10 cellular contexts compared by ENCODE assay signal in the genomic region with DNA sequence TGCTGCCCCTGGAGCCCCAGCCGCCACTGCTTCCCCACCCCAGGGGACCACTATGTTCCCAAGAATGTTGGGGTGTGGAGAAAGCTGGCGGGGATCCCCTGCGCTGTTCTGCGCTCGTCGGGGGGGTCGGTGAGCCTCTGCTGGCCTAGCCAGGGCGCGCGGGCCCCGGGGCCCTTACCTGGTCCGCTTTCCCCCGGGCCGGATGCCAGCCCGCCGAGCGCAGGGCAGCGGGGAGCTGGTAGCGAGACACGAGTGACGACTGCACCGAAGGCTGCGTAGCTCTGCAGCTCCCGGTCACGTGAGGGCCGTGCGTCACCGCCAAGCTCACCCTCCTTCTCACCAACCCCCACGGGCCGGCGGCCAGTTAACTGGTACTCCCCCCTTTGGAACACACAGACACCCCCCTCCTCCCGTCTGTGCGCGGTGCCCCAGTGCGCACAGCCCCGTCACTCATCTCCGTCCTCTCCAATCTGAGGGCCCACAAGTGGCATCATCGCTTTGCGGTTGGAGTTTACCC. TPM values are rescaled to one million over a fixed set of nuclear protein-coding genes. Genes with fewer than 3 reads are reported as not detected.
DNase-seq lines count a peak whose midpoint lies in the region; ATAC-seq, FAIRE-seq and TF ChIP-seq lines count a peak whose summit lies in the region.
"Had no signal": no experiment of that assay in that cellular context is flagged by ENCODE, and none has a peak within 500 bp of the region (broad histone marks: within the 10 kb centered on the region; RNA-seq: fewer than 3 reads in every experiment).

A gene (minus strand): TSS at position 254 of the 517 bp plus-strand sequence. CDS start 897 bp downstream, outside the sequence.

- H3K36me3 ChIP-seq in breast epithelium (no peaks in the 10 kb centered on the region), kidney (ENCODE audit: control insufficient read depth in 1 of 2, insufficient read depth in 2 of 2, low read length in 2 of 2) (no peaks in the 10 kb centered on the region), subcutaneous abdominal adipose tissue (ENCODE audit: control insufficient read depth in 5 of 5, insufficient read depth in 5 of 5, low read length in 5 of 5) (no peaks in the 10 kb centered on the region)
- H3K36me3 ChIP-seq: SJSA1 had no signal

- DNase-seq in NCI-H187 (lab: John Stamatoyannopoulos, UW) = peak; percentile 11 to 49
- DNase-seq in NCI-H187 treated with DMSO at 0.1 percent for 48 hours (lab: John Stamatoyannopoulos, UW) = no peak
- peak; percentile 88 to 98 for DNase-seq in NCI-H524 (lab: John Stamatoyannopoulos, UW)
- DNase-seq in breast epithelium (ENCODE audit: low spot score in 2 of 2) = peak in 1 of 2 donors; percentile 48
- peak; percentile 70 for DNase-seq in kidney
- DNase-seq in activated CD8-positive, alpha-beta memory T cell treated with anti-CD3 and anti-CD28 coated beads for 24 hours = no peak

- ATAC-seq in HG02973 (IDR thresholded peaks at IDR 0.05; ENCODE audit: unreplicated experiment) = no peak

- no peak for TF ChIP-seq CTCF in breast epithelium (IDR thresholded peaks at IDR 0.05)
- no peak for TF ChIP-seq CTCF in kidney (IDR thresholded peaks at IDR 0.05; ENCODE audit: borderline replicate concordance, extremely low read depth, insufficient read depth)

- intact Hi-C loops in breast epithelium (cut with DNase I; ENCODE audit: low total_unique reads) = no loop called here
- intact Hi-C loops in kidney (cut with DNase I) = no loop called here

- FAIRE-seq in kidney (lab: Jason Lieb, UNC) = no peak
- FAIRE-seq: A204.1 had no signal

- H3K4me3 ChIP-seq in breast epithelium (peak within 1 kb of the TSS; percentile 26 to 51 (median 40)), kidney (ENCODE audit: low read length in 2 of 2) (peak within 1 kb of the TSS in 1 of 2 donors; percentile 35), subcutaneous abdominal adipose tissue (ENCODE audit: low read depth in 1 of 5, low read length in 5 of 5) (peak within 1 kb of the TSS in 3 of 5 donors; percentile 2 to 30 (median 16))
- H3K4me3 ChIP-seq: SJSA1 had no signal

- H3K9me3 ChIP-seq in breast epithelium (no peaks in the 10 kb centered on the region), kidney (ENCODE audit: control insufficient read depth in 1 of 2, low read length in 2 of 2) (no peaks in the 10 kb centered on the region), subcutaneous abdominal adipose tissue (ENCODE audit: control insufficient read depth in 5 of 5, low read length in 5 of 5) (peaks cover 0 to 3% (median 0%) of the 10 kb centered on the region in 5 donors)
- H3K9me3 ChIP-seq: SJSA1 had no signal

- H3K27ac ChIP-seq in breast epithelium = no peak within 1 kb of the TSS
- H3K27ac ChIP-seq in kidney (ENCODE audit: low read depth in 2 of 2, low read length in 2 of 2) = no peak within 1 kb of the TSS
- H3K27ac ChIP-seq in subcutaneous abdominal adipose tissue (ENCODE audit: low read depth, low read length) = no peak within 1 kb of the TSS
- H3K27ac ChIP-seq: SJSA1 had no signal

- no peak for TF ChIP-seq POLR2A in breast epithelium (IDR thresholded peaks at IDR 0.05)

- H3K9ac ChIP-seq in kidney (ENCODE audit: low read length in 2 of 2) = no peak within 1 kb of the TSS
- H3K9ac ChIP-seq in subcutaneous abdominal adipose tissue (ENCODE audit: low read length in 5 of 5) = no peak within 1 kb of the TSS

- H3K4me1 ChIP-seq in breast epithelium (no peaks in the 10 kb centered on the region), kidney (ENCODE audit: control insufficient read depth in 1 of 2, insufficient read depth in 1 of 2, low read depth in 1 of 2, low read length in 2 of 2) (no peaks in the 10 kb centered on the region), subcutaneous abdominal adipose tissue (ENCODE audit: control insufficient read depth in 5 of 5, insufficient read depth in 5 of 5, low read length in 5 of 5) (peaks cover 0 to 3% (median 0%) of the 10 kb centered on the region in 5 donors)
- H3K4me1 ChIP-seq: SJSA1 had no signal

- peaks cover 0 to 55% of the 10 kb centered on the region in 2 donors for H3K27me3 ChIP-seq in breast epithelium
- peaks cover 0 to 14% (median 4%) of the 10 kb centered on the region in 5 donors for H3K27me3 ChIP-seq in subcutaneous abdominal adipose tissue (ENCODE audit: control insufficient read depth in 5 of 5, insufficient read depth in 4 of 5, low read length in 5 of 5)
- H3K27me3 ChIP-seq: SJSA1 had no signal

RNA-seq across cellular contexts. Expression of the gene that starts here (rescaled TPM):
- 1 to 10 TPM in 2 of 3 donors, under 1 TPM in 1; 0.66 to 2.0 (median 1.3) TPM for total RNA-seq in breast epithelium
- total RNA-seq in kidney = 5.4 TPM
- polyA plus RNA-seq in kidney (ENCODE audit: insufficient read depth, low read depth, low replicate concordance) = 32.8 TPM
- total RNA-seq: SJSA1 had no signal

Comparison
In these comparisons a context has a peak if more than half of its experiments do, and no peak if none do; other contexts are left out.
1. DNase-seq: peak in NCI-H187 (2 of 2), NCI-H524 (2 of 2) and kidney (single experiment); none in NCI-H187 treated with DMSO at 0.1 percent for 48 hours (single experiment) and activated CD8-positive, alpha-beta memory T cell treated with anti-CD3 and anti-CD28 coated beads for 24 hours (single experiment).